ENCODE assay signal across 9 cellular contexts in genomic region chr14:69692542-69693053, GRCh38.
A peak's percentile ranks its signal among the peaks of the same experiment; 100 is the strongest.
DNase-seq lines count a peak whose midpoint lies in the region; ATAC-seq and TF ChIP-seq lines count a peak whose summit lies in the region.
"Had no signal": no experiment of that assay in that cellular context is flagged by ENCODE, and none has a peak within 500 bp of the region (broad histone marks: within the 10 kb centered on the region; RNA-seq: fewer than 3 reads in every experiment).

No MANE protein-coding gene starts in this region.

- H3K4me3 Mint-ChIP-seq in activated naive CD4-positive, alpha-beta T cell treated with anti-CD3 and anti-CD28 coated beads, Interleukin-2, amount 50 U/mL, for 24 hours: peak overlapping the region; percentile 11
- no peak overlapping the region for H3K4me3 Mint-ChIP-seq in activated naive CD4-positive, alpha-beta T cell treated with anti-CD3 and anti-CD28 coated beads for 36 hours
- H3K4me3 Mint-ChIP-seq in activated B cell treated with CpG ODN at 0.5 μM for 24 hours: peak overlapping the region; percentile 16

- H3K27me3 ChIP-seq in liver (ENCODE audit: control insufficient read depth in 4 of 4, insufficient read depth in 4 of 4, low read length in 3 of 4) (no peaks in the 10 kb centered on the region), transverse colon (no peaks in the 10 kb centered on the region), A673 (replicated peaks; ENCODE audit: insufficient read depth, low read depth, low read length, poor library complexity) (no peaks in the 10 kb centered on the region)

- no TSS peak for BruUV-seq in A673 (replicated peaks; lab: Mats Ljungman, UMichigan)

- H3K27me3 Mint-ChIP-seq in activated naive CD4-positive, alpha-beta T cell treated with anti-CD3 and anti-CD28 coated beads, Interleukin-2, amount 50 U/mL, for 24 hours: no peaks in the 10 kb centered on the region
- H3K27me3 Mint-ChIP-seq in activated naive CD4-positive, alpha-beta T cell treated with anti-CD3 and anti-CD28 coated beads for 36 hours (ENCODE audit: low read depth): no peaks in the 10 kb centered on the region
- no peaks in the 10 kb centered on the region for H3K27me3 Mint-ChIP-seq in activated B cell treated with CpG ODN at 0.5 μM for 24 hours

- H3K9me3 Mint-ChIP-seq in activated naive CD4-positive, alpha-beta T cell treated with anti-CD3 and anti-CD28 coated beads, Interleukin-2, amount 50 U/mL, for 24 hours: no peaks in the 10 kb centered on the region
- H3K9me3 Mint-ChIP-seq in activated naive CD4-positive, alpha-beta T cell treated with anti-CD3 and anti-CD28 coated beads for 36 hours: no peaks in the 10 kb centered on the region
- no peaks in the 10 kb centered on the region for H3K9me3 Mint-ChIP-seq in activated B cell treated with CpG ODN at 0.5 μM for 24 hours

- in situ Hi-C loops in transverse colon (cut with MboI; ENCODE audit: low pct_ligation_motif_present in 1 of 4, low pct_unique_long_range_greater_than_20kb in 1 of 4, low sequenced_read_pairs in 3 of 4): no loop called here

- H3K9ac ChIP-seq in liver (ENCODE audit: low read depth in 1 of 2, low read length in 2 of 2): no peak overlapping the region

- no peak for DNase-seq in activated naive CD4-positive, alpha-beta T cell treated with anti-CD3 and anti-CD28 coated beads for 36 hours
- DNase-seq in activated B cell treated with CpG ODN at 0.5 μM for 24 hours (no peak), transverse colon (no peak), A673 (ENCODE audit: low spot score) (no peak), LoVo (ENCODE audit: low spot score) (no peak), activated gamma-delta T cell (lab: John Stamatoyannopoulos, UW) (no peak)
- DNase-seq: activated T-cell treated with anti-CD3 and anti-CD28 coated beads for 4 hours had no signal

- peaks cover 89% of the 10 kb centered on the region for H3K4me1 Mint-ChIP-seq in activated naive CD4-positive, alpha-beta T cell treated with anti-CD3 and anti-CD28 coated beads, Interleukin-2, amount 50 U/mL, for 24 hours
- H3K4me1 Mint-ChIP-seq in activated naive CD4-positive, alpha-beta T cell treated with anti-CD3 and anti-CD28 coated beads for 36 hours (ENCODE audit: low read depth): peaks cover 71% of the 10 kb centered on the region
- H3K4me1 Mint-ChIP-seq in activated B cell treated with CpG ODN at 0.5 μM for 24 hours: peaks cover 83% of the 10 kb centered on the region

- TF ChIP-seq RAD21 in liver (IDR thresholded peaks at IDR 0.05): peak; percentile 7 to 52

- no peak overlapping the region for H3K4me3 ChIP-seq in liver (ENCODE audit: low read depth in 1 of 3, low read length in 3 of 3)
- no peak overlapping the region for H3K4me3 ChIP-seq in transverse colon
- H3K4me3 ChIP-seq in A673 (ENCODE audit: low read depth, low read length, poor library complexity, severe bottlenecking): no peak overlapping the region

- H3K4me1 ChIP-seq in liver (ENCODE audit: control insufficient read depth in 4 of 4, insufficient read depth in 4 of 4, low read length in 3 of 4): peaks cover 9 to 42% (median 21%) of the 10 kb centered on the region in 4 donors
- H3K4me1 ChIP-seq in transverse colon: peaks cover 47 to 68% (median 55%) of the 10 kb centered on the region in 4 donors
- H3K4me1 ChIP-seq in A673 (ENCODE audit: insufficient read depth, low read length, poor library complexity, severe bottlenecking): peaks cover 28% of the 10 kb centered on the region

- TF ChIP-seq POLR2A in transverse colon (IDR thresholded peaks at IDR 0.05): no peak

- intact Hi-C loops in activated naive CD4-positive, alpha-beta T cell treated with anti-CD3 and anti-CD28 coated beads for 36 hours (cut with micrococcal nuclease): no loop called here
- intact Hi-C loops in activated B cell treated with CpG ODN at 0.5 μM for 24 hours (cut with micrococcal nuclease): loop anchor here (1.0 to 2.0 kb wide), 2 partner anchors 7 to 16 kb away; no protein-coding TSS in a partner anchor
- intact Hi-C loops in transverse colon (cut with DNase I; ENCODE audit: low total_unique reads): no loop called here
- intact Hi-C loops in A673 (cut with micrococcal nuclease; ENCODE audit: unreplicated experiment): no loop called here

- peaks cover 28% of the 10 kb centered on the region for H3K36me3 Mint-ChIP-seq in activated naive CD4-positive, alpha-beta T cell treated with anti-CD3 and anti-CD28 coated beads, Interleukin-2, amount 50 U/mL, for 24 hours
- H3K36me3 Mint-ChIP-seq in activated naive CD4-positive, alpha-beta T cell treated with anti-CD3 and anti-CD28 coated beads for 36 hours (ENCODE audit: low read depth): peaks cover 21% of the 10 kb centered on the region
- H3K36me3 Mint-ChIP-seq in activated B cell treated with CpG ODN at 0.5 μM for 24 hours (ENCODE audit: low read depth): peaks cover 35% of the 10 kb centered on the region

- H3K36me3 ChIP-seq in liver (ENCODE audit: control insufficient read depth in 4 of 4, insufficient read depth in 3 of 4, low read depth in 1 of 4, low read length in 3 of 4) (no peaks in the 10 kb centered on the region), transverse colon (no peaks in the 10 kb centered on the region), A673 (ENCODE audit: insufficient read depth, low read length, poor library complexity, severe bottlenecking) (no peaks in the 10 kb centered on the region)

- POLR2A ChIA-PET in activated B cell treated with CpG ODN at 0.5 μM for 24 hours (lab: Charles Lee) (no interaction called here), A673 (lab: Charles Lee; ENCODE audit: low non-redundant PET) (no interaction called here)

- CTCF ChIA-PET in activated naive CD4-positive, alpha-beta T cell treated with anti-CD3 and anti-CD28 coated beads for 36 hours (lab: Charles Lee): interaction anchor here (0.9 to 1.4 kb wide), 3 partner anchors 15 to 80 kb away, joined by 3 to 4 read pairs (median 4); no protein-coding TSS in a partner anchor
- CTCF ChIA-PET in activated B cell treated with CpG ODN at 0.5 μM for 24 hours (lab: Charles Lee) (interaction anchor here (1.3 to 1.5 kb wide), 2 partner anchors 35 to 44 kb away, joined by 4 read pairs; no protein-coding TSS in a partner anchor), A673 (lab: Charles Lee) (no interaction called here)

- H3K27ac ChIP-seq in liver (ENCODE audit: low read depth in 1 of 2, low read length in 2 of 2) (peak overlapping the region in 1 of 2 donors; percentile 9), transverse colon (peak overlapping the region; percentile 81 to 91 (median 90)), A673 (ENCODE audit: low read depth, low read length, poor library complexity, severe bottlenecking) (no peak overlapping the region)

- TF ChIP-seq EP300 in transverse colon (IDR thresholded peaks at IDR 0.05; ENCODE audit: low read depth): no peak

- WGBS in liver: 37% methylated on average over 1 of the region's 1 CpG
- 54% methylated on average over 1 of the region's 1 CpG; no CpG with 5 or more reads in 1 of the 2 donors for WGBS in transverse colon (ENCODE audit: low coverage in 1 of 2), 2 donors

- H3K27ac Mint-ChIP-seq in activated naive CD4-positive, alpha-beta T cell treated with anti-CD3 and anti-CD28 coated beads, Interleukin-2, amount 50 U/mL, for 24 hours: peak overlapping the region; percentile 77
- H3K27ac Mint-ChIP-seq in activated naive CD4-positive, alpha-beta T cell treated with anti-CD3 and anti-CD28 coated beads for 36 hours: no peak overlapping the region
- H3K27ac Mint-ChIP-seq in activated B cell treated with CpG ODN at 0.5 μM for 24 hours: peak overlapping the region; percentile 85

- H3K9me3 ChIP-seq in liver (ENCODE audit: control insufficient read depth in 4 of 4, low read length in 3 of 4) (no peaks in the 10 kb centered on the region), transverse colon (no peaks in the 10 kb centered on the region), A673 (ENCODE audit: low read depth, low read length, poor library complexity, severe bottlenecking) (no peaks in the 10 kb centered on the region)

- TF ChIP-seq CTCF in activated B cell treated with CpG ODN at 0.5 μM for 24 hours (IDR thresholded peaks at IDR 0.05) (no peak), liver (IDR thresholded peaks at IDR 0.05; ENCODE audit: low read depth, low read length, missing input control) (no peak), transverse colon (IDR thresholded peaks at IDR 0.05) (no peak), A673 (conservative IDR thresholded peaks at IDR 0.05; ENCODE audit: low read depth, low read length) (no peak)

- ATAC-seq in activated B cell treated with CpG ODN at 0.5 μM for 24 hours (ENCODE audit: low read depth): no peak

TF ChIP-seq in liver, 16 proteins besides CTCF, POLR2A, EP300 and RAD21 (continues in another document):
- TF ChIP-seq FOXA2 (IDR thresholded peaks at IDR 0.05) (no peak), JUND (IDR thresholded peaks at IDR 0.05) (peak in 1 of 2 donors; percentile 54), FOXA1 (IDR thresholded peaks at IDR 0.05) (no peak), YY1 (IDR thresholded peaks at IDR 0.05) (no peak), ATF3 (IDR thresholded peaks at IDR 0.05) (no peak), GABPA (IDR thresholded peaks at IDR 0.05 in 1 of 2, conservative IDR thresholded peaks at IDR 0.05 in 1 of 2) (no peak), REST (IDR thresholded peaks at IDR 0.05) (no peak)
